In genomic region chr5:10595678-10596309, GRCh38 we compare ENCODE assay signal across 8 cellular contexts. TPM values are rescaled to one million over a fixed set of nuclear protein-coding genes. Genes with fewer than 3 reads are reported as not detected.
A peak's percentile ranks its signal among the peaks of the same experiment; 100 is the strongest.
DNase-seq lines count a peak whose midpoint lies in the region; ATAC-seq, FAIRE-seq and TF ChIP-seq lines count a peak whose summit lies in the region.

No MANE protein-coding gene starts in this region.

- peak; percentile 37 for ATAC-seq in HG03378 (IDR thresholded peaks at IDR 0.05; ENCODE audit: unreplicated experiment)

- no peak overlapping the region for H2BK20ac ChIP-seq in H9 (ENCODE audit: low read depth, low read length, poor library complexity, severe bottlenecking)

- no peak overlapping the region for H2BK15ac ChIP-seq in H9 (ENCODE audit: low read depth, low read length)

- H3K79me2 ChIP-seq in fibroblast of lung (ENCODE audit: control insufficient read depth, insufficient read depth, low read length) (peaks cover 2% of the 10 kb centered on the region), H9 (ENCODE audit: insufficient read depth, low read length) (no peaks in the 10 kb centered on the region)

- WGBS in H9 (ENCODE audit: extremely low coverage, insufficient read length, low lambda C conversion rate), result no CpG with 5 or more reads among the region's 8 CpGs
- WGBS in testis, 2 donors, result 58 to 64% methylated on average over 8 of the region's 8 CpGs

- no peak overlapping the region for H4K8ac ChIP-seq in H9 (replicated peaks; ENCODE audit: insufficient read length, low read depth, low read length)

- H3K9me3 ChIP-seq in fibroblast of lung (ENCODE audit: control insufficient read depth, insufficient read depth, low read depth, low read length) (no peaks in the 10 kb centered on the region), H9 (ENCODE audit: control insufficient read depth, low read depth, low read length) (no peaks in the 10 kb centered on the region), testis (no peaks in the 10 kb centered on the region)

- H4K5ac ChIP-seq in H9 (ENCODE audit: insufficient read length, low read depth, low read length), result no peak overlapping the region

- peaks cover 0 to 1% (median 0%) of the 10 kb centered on the region in 3 experiments; a peak in 2 of 7 replicates for H3K36me3 Mint-ChIP-seq in H9 (ENCODE audit: insufficient read depth in 1 of 3, low read depth in 3 of 3)

- H3K56ac ChIP-seq in H9 (ENCODE audit: insufficient read length, low read depth, low read length), result no peak overlapping the region

- H2BK120ac ChIP-seq in H9 (ENCODE audit: low read depth, low read length, poor library complexity, severe bottlenecking), result no peak overlapping the region

- peak; percentile 80 for FAIRE-seq in GM12891 (lab: Jason Lieb, UNC)

- H2BK5ac ChIP-seq in H9 (ENCODE audit: insufficient read length, low read length), result no peak overlapping the region

- TF ChIP-seq POLR2A in GM12891 (IDR thresholded peaks at IDR 0.05; ENCODE audit: low read depth, low read length) (no peak), testis (IDR thresholded peaks at IDR 0.05) (no peak)

- no peak overlapping the region for H3K27ac Mint-ChIP-seq in H9

- no peaks in the 10 kb centered on the region for H3K27me3 Mint-ChIP-seq in H9 (ENCODE audit: low read depth)

- H3K27ac ChIP-seq in fibroblast of lung (ENCODE audit: insufficient read depth, low read length) (peak overlapping the region; percentile 90), H9 (ENCODE audit: insufficient read length, low read depth, low read length) (no peak overlapping the region), testis (peak overlapping the region in 1 of 2 donors; percentile 45)

- H3K9ac ChIP-seq in fibroblast of lung (ENCODE audit: insufficient read depth, low read length), result no peak overlapping the region
- no peak overlapping the region for H3K9ac ChIP-seq in H9 (ENCODE audit: extremely low read depth, insufficient read length, low read length)

- H3T11ph ChIP-seq in H9 (ENCODE audit: low read length), result no peak overlapping the region

- H3K4me3 Mint-ChIP-seq in H9, result no peak overlapping the region

- no peak overlapping the region for H3K23ac ChIP-seq in H9 (ENCODE audit: insufficient read length, low read depth, low read length)

- H3K4me2 ChIP-seq in fibroblast of lung (ENCODE audit: extremely low read depth, insufficient read depth, low read length) (peak overlapping the region; percentile 83), H9 (ENCODE audit: insufficient read depth, insufficient read length, low read length) (no peak overlapping the region)

- peak overlapping the region; percentile 24 for H2AFZ ChIP-seq in fibroblast of lung (ENCODE audit: low read length)
- no peak overlapping the region for H2AFZ ChIP-seq in H9 (ENCODE audit: low read length)

- H4K20me1 ChIP-seq in fibroblast of lung (ENCODE audit: control insufficient read depth, extremely low read depth, insufficient read depth, low read length), result no peaks in the 10 kb centered on the region
- H4K20me1 ChIP-seq in H9 (ENCODE audit: control insufficient read depth, insufficient read depth, insufficient read length), result no peaks in the 10 kb centered on the region

- no peak overlapping the region for H2AK5ac ChIP-seq in H9 (ENCODE audit: insufficient read length, low read length)

- H3K79me1 ChIP-seq in H9 (ENCODE audit: insufficient read depth, low read depth, low read length, poor library complexity, severe bottlenecking), result no peaks in the 10 kb centered on the region

- peaks cover 18% of the 10 kb centered on the region for H3K4me1 ChIP-seq in fibroblast of lung (ENCODE audit: control insufficient read depth, extremely low read depth, insufficient read depth, low read length)
- no peaks in the 10 kb centered on the region for H3K4me1 ChIP-seq in H9 (ENCODE audit: insufficient read depth, low read length)
- no peaks in the 10 kb centered on the region for H3K4me1 ChIP-seq in testis

- DNase-seq in GM12891 (ENCODE audit: insufficient read length, low spot score) (no peak), fibroblast of lung (ENCODE audit: low read depth in 2 of 2) (peak; percentile 90 to 92), skeletal muscle cell (ENCODE audit: low read depth) (peak; percentile 76), H9 (no peak), NCI-H345 treated with DMSO at 0.1 percent for 48 hours (lab: John Stamatoyannopoulos, UW; ENCODE audit: unreplicated experiment) (no peak), testis (no peak)
- DNase-seq in activated CD4-positive, alpha-beta T cell treated with anti-CD3 and anti-CD28 coated beads, Interleukin-2, amount 50 U/mL, for 48 hours, result peak; percentile 47 to 69

- no peaks in the 10 kb centered on the region for H3K23me2 ChIP-seq in H9 (ENCODE audit: insufficient read length, low read depth, low read length, poor library complexity, severe bottlenecking)

- intact Hi-C loops in testis (cut with DNase I; ENCODE audit: low total_unique reads), result no loop called here

- no peak overlapping the region for H3K14ac ChIP-seq in H9 (ENCODE audit: insufficient read depth, low read length)

- no peak overlapping the region for H3K18ac ChIP-seq in H9 (ENCODE audit: insufficient read length, low read depth, low read length)

- no peaks in the 10 kb centered on the region; a peak in 2 of 5 replicates for H3K9me3 Mint-ChIP-seq in H9

- no peaks in the 10 kb centered on the region for H3K27me3 ChIP-seq in fibroblast of lung (ENCODE audit: control insufficient read depth, insufficient read depth, low read length)
- H3K27me3 ChIP-seq in H9 (ENCODE audit: insufficient read depth, low read length), result no peaks in the 10 kb centered on the region
- H3K27me3 ChIP-seq in testis, result no peaks in the 10 kb centered on the region

- no peak overlapping the region for H4K91ac ChIP-seq in H9 (ENCODE audit: insufficient read length, low read depth, low read length)

- no peak overlapping the region for H2BK12ac ChIP-seq in H9 (ENCODE audit: insufficient read length, low read depth, low read length)

- H3K4me1 Mint-ChIP-seq in H9, result peaks cover 13 to 16% of the 10 kb centered on the region in 2 experiments

- H3K4me3 ChIP-seq in fibroblast of lung (replicated peaks in 1 of 4; ENCODE audit: control extremely low read depth in 1 of 4, insufficient read depth in 1 of 4, low read depth in 3 of 4, low read length in 4 of 4) (peak overlapping the region in 2 of 4 experiments; percentile 24 to 31), skeletal muscle cell (ENCODE audit: low read depth, low read length) (no peak overlapping the region), testis (no peak overlapping the region)

- no peak for TF ChIP-seq CTCF in fibroblast of lung (conservative IDR thresholded peaks at IDR 0.05 in 1 of 2, IDR thresholded peaks at IDR 0.05 in 1 of 2; ENCODE audit: low read depth in 1 of 2, low read length in 2 of 2)
- no peak for TF ChIP-seq CTCF in H9 (conservative IDR thresholded peaks at IDR 0.05)
- TF ChIP-seq CTCF in testis (IDR thresholded peaks at IDR 0.05), result no peak

- H3K4ac ChIP-seq in H9 (ENCODE audit: low read depth, low read length), result no peak overlapping the region

- H3K36me3 ChIP-seq in fibroblast of lung (ENCODE audit: control insufficient read depth, insufficient read depth, low read length) (no peaks in the 10 kb centered on the region), testis (ENCODE audit: low read depth, missing control alignments) (no peaks in the 10 kb centered on the region)

TF ChIP-seq in GM12891, 5 proteins besides CTCF, POLR2A, EP300 and RAD21:
- TF ChIP-seq SPI1 (IDR thresholded peaks at IDR 0.05; ENCODE audit: low read depth, low read length) (0 out of 2 replicates have a peak, but pooled peaks have one; percentile 2), TAF1 (IDR thresholded peaks at IDR 0.05; ENCODE audit: low read depth, low read length) (no peak)

RNA-seq across cellular contexts. Expression of gene ANKRD33B, which starts 31.9 kb away (rescaled TPM):
- polyA plus RNA-seq in GM12891 (2012; ENCODE audit: low read depth, missing spikeins), result 27.9 TPM
- total RNA-seq in fibroblast of lung, result 4.1 and 7.8 TPM in 2 replicates
- polyA plus RNA-seq in fibroblast of lung, result 5.0 and 7.7 TPM in 2 replicates
- polyA plus RNA-seq in fibroblast of lung (2012), result 5.4 and 8.2 TPM in 2 replicates
- polyA minus RNA-seq in fibroblast of lung (ENCODE audit: low replicate concordance), result 27.0 and 38.2 TPM in 2 replicates
- 6.9 and 7.1 TPM in 2 replicates for total RNA-seq in H9 (2021)
- 1 to 10 TPM; 5.6 to 5.8 TPM for total RNA-seq in testis
- polyA plus RNA-seq in testis (ENCODE audit: insufficient read depth, low read depth, low replicate concordance), result 3.7 TPM

Comparison
In these comparisons a context has a peak if more than half of its experiments do, and no peak if none do; other contexts are left out.
1. DNase-seq: peak in activated CD4-positive, alpha-beta T cell treated with anti-CD3 and anti-CD28 coated beads, Interleukin-2, amount 50 U/mL, for 48 hours (2 of 2), fibroblast of lung (2 of 2) and skeletal muscle cell (single experiment); none in GM12891 (single experiment), H9 (single experiment), NCI-H345 treated with DMSO at 0.1 percent for 48 hours (single experiment) and testis (single experiment).